In the genomic region with DNA sequence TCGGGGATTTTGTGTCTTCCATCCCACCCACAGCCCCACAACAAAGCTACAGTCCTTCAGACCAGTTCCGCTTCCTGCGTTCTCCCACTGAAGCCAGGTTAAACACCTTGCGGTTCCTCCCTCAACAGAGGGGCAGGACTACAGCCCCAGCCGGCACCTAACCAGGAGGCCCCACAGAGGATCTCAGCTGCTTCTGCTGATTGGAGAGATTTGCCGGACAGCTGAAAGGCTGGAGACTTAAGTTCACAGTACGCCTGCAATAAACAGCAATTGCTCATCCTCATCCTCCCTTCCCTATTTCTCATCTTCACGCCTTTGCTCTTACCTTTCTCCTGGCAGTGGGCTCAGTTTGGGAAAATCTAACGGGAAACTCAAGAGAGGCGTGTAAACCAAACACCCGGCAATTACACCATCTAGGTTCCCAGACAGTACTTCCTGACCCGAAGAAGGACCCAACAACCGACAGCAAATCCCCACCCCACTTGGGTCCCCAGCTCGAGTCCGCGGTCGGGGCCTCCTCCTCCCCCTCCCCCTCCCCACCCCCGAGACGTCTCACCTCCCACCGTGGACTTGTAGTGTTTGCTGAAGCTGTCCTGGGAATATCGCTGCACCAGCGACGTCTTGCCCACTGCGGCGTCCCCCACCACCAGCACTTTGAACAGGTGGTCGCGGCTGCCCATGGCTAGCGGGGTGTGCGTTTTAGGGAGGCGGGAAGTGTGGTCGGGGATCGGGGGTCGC, we compare ENCODE assay signal across 8 cellular contexts. TPM values are rescaled to one million over a fixed set of nuclear protein-coding genes. Genes with fewer than 3 reads are reported as not detected.
DNase-seq lines count a peak whose midpoint lies in the region; ATAC-seq and TF ChIP-seq lines count a peak whose summit lies in the region.

No MANE protein-coding gene starts in this region.

- no peaks in the 10 kb centered on the region for H3K79me1 ChIP-seq in mesendoderm (ENCODE audit: low read length)

- H3K9ac ChIP-seq in ES-I3 (ENCODE audit: low read depth, low read length) (peak overlapping the region; percentile 93), mesendoderm (ENCODE audit: low read length) (peak overlapping the region; percentile 62)

- peaks cover 56% of the 10 kb centered on the region for H3K36me3 Mint-ChIP-seq in activated B cell treated with CpG ODN at 0.5 μM for 24 hours (ENCODE audit: low read depth)
- peaks cover 30% of the 10 kb centered on the region for H3K36me3 Mint-ChIP-seq in stimulated activated memory B cell treated with anti-CD40 and anti-IgM and Interleukin-4, amounts not matched to agents 10 μg/mL and 1 μg/mL and 100 μg/mL, for 72 hours

- no peak overlapping the region for H3K18ac ChIP-seq in mesendoderm (ENCODE audit: low read length)

- no peaks in the 10 kb centered on the region for H3K79me2 ChIP-seq in mesendoderm (ENCODE audit: control insufficient read depth, insufficient read depth, low read length)

- no peak overlapping the region for H2BK5ac ChIP-seq in mesendoderm (ENCODE audit: low read length)

- no peak overlapping the region for H3K23ac ChIP-seq in mesendoderm (ENCODE audit: low read length)

- ATAC-seq in HG02943 (IDR thresholded peaks at IDR 0.05; ENCODE audit: low read depth, unreplicated experiment) = peak; percentile 14
- ATAC-seq in activated B cell treated with CpG ODN at 0.5 μM for 24 hours (ENCODE audit: low read depth) = peak; percentile 9
- ATAC-seq in stimulated activated memory B cell treated with anti-CD40 and anti-IgM and Interleukin-4, amounts not matched to agents 10 μg/mL and 1 μg/mL and 100 μg/mL, for 72 hours = peak; percentile 26

- no peaks in the 10 kb centered on the region for H3K9me3 ChIP-seq in ES-I3 (ENCODE audit: control insufficient read depth, insufficient read depth, low read length)

- peaks cover 66% of the 10 kb centered on the region for H3K4me1 Mint-ChIP-seq in activated B cell treated with CpG ODN at 0.5 μM for 24 hours
- H3K4me1 Mint-ChIP-seq in stimulated activated memory B cell treated with anti-CD40 and anti-IgM and Interleukin-4, amounts not matched to agents 10 μg/mL and 1 μg/mL and 100 μg/mL, for 72 hours = peaks cover 54% of the 10 kb centered on the region

- peaks cover 12% of the 10 kb centered on the region; the same call in 1 of the 2 replicates for H3K4me1 ChIP-seq in ES-I3 (ENCODE audit: insufficient read depth, low read length)
- no peaks in the 10 kb centered on the region for H3K4me1 ChIP-seq in mesendoderm (ENCODE audit: control insufficient read depth, low read depth, low read length)

- POLR2A ChIA-PET in activated B cell treated with CpG ODN at 0.5 μM for 24 hours (lab: Charles Lee) = interaction anchor here (0.6 to 6.5 kb wide), 39 partner anchors 8 to 1547 kb away, joined by 3 to 162 read pairs (median 5); partner anchors contain the start of genes CD55, IKBKE, NUAK2 and NUCKS1

- H3K27me3 ChIP-seq in mesendoderm (ENCODE audit: insufficient read depth, low read length, poor library complexity) = peaks cover 3% of the 10 kb centered on the region

- no CpG with 5 or more reads among the region's 33 CpGs for WGBS in mesendoderm (ENCODE audit: extremely low coverage, insufficient coverage, low lambda C conversion rate)

- H3K36me3 ChIP-seq in ES-I3 (ENCODE audit: insufficient read depth, low read length) (no peaks in the 10 kb centered on the region), mesendoderm (ENCODE audit: control insufficient read depth, insufficient read depth, low read length) (no peaks in the 10 kb centered on the region)

- no peak overlapping the region for H2BK120ac ChIP-seq in mesendoderm (ENCODE audit: low read depth, low read length)

- H4K8ac ChIP-seq in mesendoderm (ENCODE audit: low read depth, low read length) = no peak overlapping the region

- no peak overlapping the region for H3K27ac ChIP-seq in mesendoderm (ENCODE audit: low read depth, low read length)

- intact Hi-C loops in activated B cell treated with CpG ODN at 0.5 μM for 24 hours (cut with micrococcal nuclease) = loop anchor here (1.0 to 10.0 kb wide), 10 partner anchors 18 to 1150 kb away; partner anchors contain the start of genes FCMR, NUCKS1 and SLC41A1

- DNase-seq in activated B cell treated with CpG ODN at 0.5 μM for 24 hours (peak; percentile 36), dermis blood vessel endothelial cell (peak; percentile 26), mesendoderm (peak; percentile 53), dedifferentiated amniotic fluid mesenchymal stem cell (ENCODE audit: extremely low spot score) (no peak), NCI-H2029 (lab: John Stamatoyannopoulos, UW) (no peak)

- no peaks in the 10 kb centered on the region for H3K27me3 Mint-ChIP-seq in activated B cell treated with CpG ODN at 0.5 μM for 24 hours
- no peaks in the 10 kb centered on the region for H3K27me3 Mint-ChIP-seq in stimulated activated memory B cell treated with anti-CD40 and anti-IgM and Interleukin-4, amounts not matched to agents 10 μg/mL and 1 μg/mL and 100 μg/mL, for 72 hours

- H3K4me3 ChIP-seq in mesendoderm (ENCODE audit: low read length) = peak overlapping the region; percentile 53

- no peak overlapping the region for H2BK15ac ChIP-seq in mesendoderm (replicated peaks; ENCODE audit: low read depth)

- H3K4me2 ChIP-seq in mesendoderm (ENCODE audit: low read length) = peak overlapping the region; percentile 84

- no peak for TF ChIP-seq CTCF in activated B cell treated with CpG ODN at 0.5 μM for 24 hours (IDR thresholded peaks at IDR 0.05)

- no peak overlapping the region for H3K4ac ChIP-seq in mesendoderm (ENCODE audit: low read depth, low read length)

- H2AK5ac ChIP-seq in mesendoderm (ENCODE audit: low read length) = no peak overlapping the region

- H3K56ac ChIP-seq in mesendoderm (ENCODE audit: low read length) = peak overlapping the region; percentile 61

- peak overlapping the region; percentile 93 for H3K4me3 Mint-ChIP-seq in activated B cell treated with CpG ODN at 0.5 μM for 24 hours
- peak overlapping the region; percentile 90 for H3K4me3 Mint-ChIP-seq in stimulated activated memory B cell treated with anti-CD40 and anti-IgM and Interleukin-4, amounts not matched to agents 10 μg/mL and 1 μg/mL and 100 μg/mL, for 72 hours

- H3K27ac Mint-ChIP-seq in activated B cell treated with CpG ODN at 0.5 μM for 24 hours = peak overlapping the region; percentile 98
- H3K27ac Mint-ChIP-seq in stimulated activated memory B cell treated with anti-CD40 and anti-IgM and Interleukin-4, amounts not matched to agents 10 μg/mL and 1 μg/mL and 100 μg/mL, for 72 hours = peak overlapping the region; percentile 93

- H3K9me3 Mint-ChIP-seq in activated B cell treated with CpG ODN at 0.5 μM for 24 hours = no peaks in the 10 kb centered on the region
- no peaks in the 10 kb centered on the region for H3K9me3 Mint-ChIP-seq in stimulated activated memory B cell treated with anti-CD40 and anti-IgM and Interleukin-4, amounts not matched to agents 10 μg/mL and 1 μg/mL and 100 μg/mL, for 72 hours

- no peak overlapping the region for H4K5ac ChIP-seq in mesendoderm (ENCODE audit: low read length)

- CTCF ChIA-PET in activated B cell treated with CpG ODN at 0.5 μM for 24 hours (lab: Charles Lee) = interaction anchor here (0.9 to 2.4 kb wide), 10 partner anchors 17 to 203 kb away, joined by 3 to 12 read pairs (median 4); no protein-coding TSS in a partner anchor

RNA-seq across cellular contexts. Expression of gene RAB29, which starts 0.8 kb away (rescaled TPM):
- total RNA-seq in activated B cell treated with CpG ODN at 0.5 μM for 24 hours = 149 and 156 TPM in 2 replicates
- 28.2 and 29.6 TPM in 2 replicates for total RNA-seq in dermis blood vessel endothelial cell
- 1.9 TPM for polyA plus RNA-seq in mesendoderm (2013, experiment 1 of 2)
- 2.2 TPM for polyA plus RNA-seq in mesendoderm (2013, experiment 2 of 2)

RNA-seq across cellular contexts. Expression of gene NUCKS1, which starts 24.5 kb away (rescaled TPM):
- total RNA-seq in activated B cell treated with CpG ODN at 0.5 μM for 24 hours (113 and 130 TPM in 2 replicates), dermis blood vessel endothelial cell (86.8 and 160 TPM in 2 replicates)
- 371 TPM for polyA plus RNA-seq in mesendoderm (2013, experiment 1 of 2)
- polyA plus RNA-seq in mesendoderm (2013, experiment 2 of 2) = 360 TPM

RNA-seq across cellular contexts. Expression of gene SLC41A1, which starts 38.6 kb away (rescaled TPM):
- total RNA-seq in activated B cell treated with CpG ODN at 0.5 μM for 24 hours (31.2 and 32.4 TPM in 2 replicates), dermis blood vessel endothelial cell (22.8 and 30.7 TPM in 2 replicates)
- 31.0 TPM for polyA plus RNA-seq in mesendoderm (2013, experiment 1 of 2)
- 30.1 TPM for polyA plus RNA-seq in mesendoderm (2013, experiment 2 of 2)

Comparison
In these comparisons a context has a peak if more than half of its experiments do, and no peak if none do; other contexts are left out.
1. DNase-seq: peak in activated B cell treated with CpG ODN at 0.5 μM for 24 hours (single experiment), dermis blood vessel endothelial cell (single experiment) and mesendoderm (single experiment); none in dedifferentiated amniotic fluid mesenchymal stem cell (single experiment) and NCI-H2029 (single experiment).
2. Peak in every context shown above with its lines, with median percentiles within 50 percentile points of each other: ATAC-seq.